In genomic region chr9:114611516-114612271, GRCh38 we compare ENCODE assay signal across 8 cellular contexts. TPM values are rescaled to one million over a fixed set of nuclear protein-coding genes. Genes with fewer than 3 reads are reported as not detected.
DNase-seq lines count a peak whose midpoint lies in the region; ATAC-seq, FAIRE-seq and TF ChIP-seq lines count a peak whose summit lies in the region.

No MANE protein-coding gene starts in this region.

- peak overlapping the region; percentile 5 to 87 for H3K9ac ChIP-seq in kidney (ENCODE audit: low read length in 2 of 2)

- peak overlapping the region; percentile 91 to 95 for H3K27ac Mint-ChIP-seq in T-cell

- peaks cover 3% of the 10 kb centered on the region for H3K36me3 Mint-ChIP-seq in T-cell

- ATAC-seq in GM21717 (IDR thresholded peaks at IDR 0.05; ENCODE audit: unreplicated experiment): peak; percentile 27
- peak; percentile 74 to 78 (median 76) for ATAC-seq in T-cell (replicated peaks in 1 of 4)

- H3K9me3 Mint-ChIP-seq in T-cell: no peaks in the 10 kb centered on the region

- H3K27me3 Mint-ChIP-seq in T-cell: no peaks in the 10 kb centered on the region

- CTCF ChIA-PET in T-cell (lab: Charles Lee): interaction anchor here (0.6 to 1.7 kb wide), 7 partner anchors 19 to 120 kb away, joined by 3 to 13 read pairs (median 4); partner anchors contain the start of gene ATP6V1G1 (in 1 of the 2)

- H3K4me3 ChIP-seq in Jurkat, Clone E6-1 (ENCODE audit: low read length): peak overlapping the region; percentile 87
- H3K4me3 ChIP-seq in cardiac fibroblast (replicated peaks in 1 of 2; ENCODE audit: low read depth in 2 of 2, low read length in 2 of 2): peak overlapping the region; percentile 55 to 64
- peak overlapping the region; percentile 64 to 78 for H3K4me3 ChIP-seq in kidney (ENCODE audit: low read length in 2 of 2)

- no peak for FAIRE-seq in kidney (lab: Jason Lieb, UNC)

- peaks cover 10 to 14% of the 10 kb centered on the region in 2 donors for H3K4me1 ChIP-seq in kidney (ENCODE audit: control insufficient read depth in 1 of 2, insufficient read depth in 1 of 2, low read depth in 1 of 2, low read length in 2 of 2)

- peak overlapping the region; percentile 51 to 67 for H3K27ac ChIP-seq in kidney (ENCODE audit: low read depth in 2 of 2, low read length in 2 of 2)

- POLR2A ChIA-PET in T-cell (lab: Charles Lee): interaction anchor here (0.6 to 1.4 kb wide), 3 partner anchors 20 to 381 kb away, joined by 3 to 5 read pairs (median 3); partner anchors contain the start of gene ATP6V1G1 (in 1 of the 2)

- peaks cover 46 to 63% (median 54%) of the 10 kb centered on the region in 3 donors for H3K4me1 Mint-ChIP-seq in T-cell

- H3K9me3 ChIP-seq in kidney (ENCODE audit: control insufficient read depth in 1 of 2, low read length in 2 of 2): no peaks in the 10 kb centered on the region

- DNase-seq in GM04504 (ENCODE audit: low read depth) (peak; percentile 41), T-cell (peak in 28 of 34 experiments; percentile 2 to 59 (median 39)), cardiac fibroblast (ENCODE audit: low read depth in 2 of 2) (peak; percentile 72 to 73), kidney (peak; percentile 89)
- no peak for DNase-seq in Jurkat, Clone E6-1 (ENCODE audit: low read depth, low spot score)
- peak; percentile 25 to 30 for DNase-seq in stimulated activated CD4-positive, alpha-beta T cell treated with anti-CD3 and anti-CD28 coated beads, Interleukin-15, amount 100 ng/mL, for 48 hours (ENCODE audit: low read depth in 2 of 2)
- DNase-seq in effector CD8-positive, alpha-beta T cell (lab: John Stamatoyannopoulos, UW): no peak

- intact Hi-C loops in kidney (cut with DNase I): no loop called here

- H3K36me3 ChIP-seq in kidney (ENCODE audit: control insufficient read depth in 1 of 2, insufficient read depth in 2 of 2, low read length in 2 of 2): no peaks in the 10 kb centered on the region

- peak overlapping the region; percentile 88 to 90 (median 88) for H3K4me3 Mint-ChIP-seq in T-cell

- no peak for TF ChIP-seq CTCF in cardiac fibroblast (IDR thresholded peaks at IDR 0.05; ENCODE audit: low read depth, low read length)
- TF ChIP-seq CTCF in kidney (IDR thresholded peaks at IDR 0.05; ENCODE audit: borderline replicate concordance, extremely low read depth, insufficient read depth): no peak

RNA-seq across cellular contexts. Expression of gene TMEM268, which starts 0.6 kb away (rescaled TPM):
- polyA plus RNA-seq in Jurkat, Clone E6-1 (2012; ENCODE audit: insufficient read depth, insufficient read length): 23.8 TPM
- total RNA-seq in T-cell (10 to 100 TPM; 12.2 to 20.0 (median 18.3) TPM), kidney (11.3 TPM)
- 6.2 TPM for polyA plus RNA-seq in kidney (ENCODE audit: insufficient read depth, low read depth, low replicate concordance)

RNA-seq across cellular contexts. Expression of gene ATP6V1G1, which starts 24.1 kb away (rescaled TPM):
- 163 TPM for polyA plus RNA-seq in Jurkat, Clone E6-1 (2012; ENCODE audit: insufficient read depth, insufficient read length)
- total RNA-seq in T-cell (100 to 1,000 TPM in 4 of 5 donors, 10 to 100 TPM in 1; 99.2 to 109 (median 103) TPM), kidney (103 TPM)
- 215 TPM for polyA plus RNA-seq in kidney (ENCODE audit: insufficient read depth, low read depth, low replicate concordance)

RNA-seq across cellular contexts. Expression of gene TEX53, which starts 45.9 kb away (rescaled TPM):
- polyA plus RNA-seq in Jurkat, Clone E6-1 (2012; ENCODE audit: insufficient read depth, insufficient read length): not detected
- total RNA-seq in T-cell (not detected), kidney (not detected)
- not detected for polyA plus RNA-seq in kidney (ENCODE audit: insufficient read depth, low read depth, low replicate concordance)

Comparison
In these comparisons a context has a peak if more than half of its experiments do, and no peak if none do; other contexts are left out.
1. DNase-seq: peak in GM04504 (single experiment), T-cell (28 of 34), cardiac fibroblast (2 of 2), kidney (single experiment) and stimulated activated CD4-positive, alpha-beta T cell treated with anti-CD3 and anti-CD28 coated beads, Interleukin-15, amount 100 ng/mL, for 48 hours (2 of 2); none in Jurkat, Clone E6-1 (single experiment) and effector CD8-positive, alpha-beta T cell (single experiment).
2. Peak in every context shown above with its lines, with median percentiles within 50 percentile points of each other: H3K4me3 ChIP-seq.